Comparison of ENCODE assay signal across 14 cellular contexts in the genomic region with DNA sequence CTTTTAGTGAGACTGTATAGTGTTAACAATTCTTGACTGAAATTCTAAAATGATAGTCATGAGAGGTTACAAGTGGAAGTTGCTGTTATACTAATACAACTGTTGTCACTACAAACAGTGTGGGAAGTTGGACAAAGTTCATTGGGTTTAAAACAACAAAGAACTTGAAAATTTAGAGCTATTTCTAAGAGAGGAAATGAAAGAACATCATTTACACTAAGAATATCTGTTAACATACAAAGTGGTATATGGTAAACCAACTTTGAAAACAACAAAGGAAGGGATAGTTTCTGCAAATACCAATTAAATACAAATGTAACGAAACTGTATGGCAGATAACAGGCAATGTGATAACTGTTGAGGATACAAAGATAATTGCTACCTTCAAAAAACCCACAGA. TPM values are rescaled to one million over a fixed set of nuclear protein-coding genes. Genes with fewer than 3 reads are reported as not detected.
DNase-seq lines count a peak whose midpoint lies in the region; ATAC-seq and TF ChIP-seq lines count a peak whose summit lies in the region.
"Had no signal": no experiment of that assay in that cellular context is flagged by ENCODE, and none has a peak within 500 bp of the region (broad histone marks: within the 10 kb centered on the region; RNA-seq: fewer than 3 reads in every experiment).

No MANE protein-coding gene starts in this region.

- H3K4me3 ChIP-seq in neutrophil (ENCODE audit: low read depth in 1 of 2, low read length in 1 of 2), result no peak overlapping the region
- no peak overlapping the region for H3K4me3 ChIP-seq in naive thymus-derived CD4-positive, alpha-beta T cell (ENCODE audit: low read length)
- H3K4me3 ChIP-seq: left ventricle myocardium inferior, psoas muscle had no signal

- H3K4me1 ChIP-seq in neutrophil (ENCODE audit: control insufficient read depth in 1 of 2, insufficient read depth in 1 of 2, low read depth in 1 of 2, low read length in 1 of 2), result peaks cover 29 to 48% of the 10 kb centered on the region in 2 experiments
- peaks cover 12 to 17% of the 10 kb centered on the region in 2 donors for H3K4me1 ChIP-seq in naive thymus-derived CD4-positive, alpha-beta T cell (ENCODE audit: control insufficient read depth in 2 of 2, insufficient read depth in 2 of 2, low read length in 2 of 2)

- H3K36me3 ChIP-seq in neutrophil, result peaks cover 4% of the 10 kb centered on the region
- H3K36me3 ChIP-seq in naive thymus-derived CD4-positive, alpha-beta T cell (ENCODE audit: control insufficient read depth in 2 of 3, insufficient read depth in 3 of 3, low read length in 3 of 3), result no peaks in the 10 kb centered on the region

- H3K27ac Mint-ChIP-seq in naive thymus-derived CD4-positive, alpha-beta T cell, result no peak overlapping the region
- H3K27ac Mint-ChIP-seq: activated naive CD4-positive, alpha-beta T cell treated with anti-CD3 and anti-CD28 coated beads for 36 hours had no signal

- no peak for DNase-seq in naive thymus-derived CD4-positive, alpha-beta T cell
- DNase-seq in NCI-H69 (lab: John Stamatoyannopoulos, UW), result no peak
- DNase-seq in GM03348 (ENCODE audit: low spot score), result no peak
- no peak for DNase-seq in HuH-7 (ENCODE audit: low spot score)
- DNase-seq: activated CD4-positive, alpha-beta T cell treated with anti-CD3 and anti-CD28 coated beads for 1 hour; activated naive CD4-positive, alpha-beta T cell treated with anti-CD3 and anti-CD28 coated beads for 36 hours; left ventricle myocardium inferior; NCI-H226; psoas muscle had no signal

- peak overlapping the region; percentile 66 for H3K27ac ChIP-seq in neutrophil
- H3K27ac ChIP-seq in naive thymus-derived CD4-positive, alpha-beta T cell (ENCODE audit: low read depth, low read length), result no peak overlapping the region
- H3K27ac ChIP-seq: KMS-11, left ventricle myocardium inferior, psoas muscle had no signal

- peak; percentile 41 for ATAC-seq in GM18870 (IDR thresholded peaks at IDR 0.05; ENCODE audit: unreplicated experiment)
- peak; percentile 66 for ATAC-seq in GM21717 (IDR thresholded peaks at IDR 0.05; ENCODE audit: unreplicated experiment)
- peak; percentile 51 for ATAC-seq in HG03342 (IDR thresholded peaks at IDR 0.05; ENCODE audit: unreplicated experiment)
- no peak for ATAC-seq in naive thymus-derived CD4-positive, alpha-beta T cell
- ATAC-seq: psoas muscle had no signal

- no peak for TF ChIP-seq CTCF in neutrophil (IDR thresholded peaks at IDR 0.05)

- H3K4me1 Mint-ChIP-seq in naive thymus-derived CD4-positive, alpha-beta T cell, result peaks cover 47 to 91% (median 86%) of the 10 kb centered on the region in 7 donors

- intact Hi-C loops in naive thymus-derived CD4-positive, alpha-beta T cell (cut with micrococcal nuclease), result no loop called here

- peaks cover 0 to 38% (median 31%) of the 10 kb centered on the region in 5 donors for H3K36me3 Mint-ChIP-seq in naive thymus-derived CD4-positive, alpha-beta T cell

- CTCF ChIA-PET in naive thymus-derived CD4-positive, alpha-beta T cell (lab: Charles Lee), result no interaction called here

- H3K9me3 ChIP-seq in neutrophil, result no peaks in the 10 kb centered on the region
- no peaks in the 10 kb centered on the region for H3K9me3 ChIP-seq in naive thymus-derived CD4-positive, alpha-beta T cell (ENCODE audit: control insufficient read depth in 2 of 3, low read length in 3 of 3)
- H3K9me3 ChIP-seq: left ventricle myocardium inferior, psoas muscle had no signal

- peak overlapping the region in 5 of 10 donors; percentile 10 to 65 (median 44) for H3K4me3 Mint-ChIP-seq in naive thymus-derived CD4-positive, alpha-beta T cell
- H3K4me3 Mint-ChIP-seq: activated naive CD4-positive, alpha-beta T cell treated with anti-CD3 and anti-CD28 coated beads for 36 hours had no signal

- no peaks in the 10 kb centered on the region for H3K27me3 ChIP-seq in neutrophil
- no peaks in the 10 kb centered on the region for H3K27me3 ChIP-seq in naive thymus-derived CD4-positive, alpha-beta T cell (ENCODE audit: control insufficient read depth in 2 of 2, insufficient read depth in 2 of 2, low read length in 2 of 2)

- no peaks in the 10 kb centered on the region for H3K9me3 Mint-ChIP-seq in naive thymus-derived CD4-positive, alpha-beta T cell
- H3K9me3 Mint-ChIP-seq: activated naive CD4-positive, alpha-beta T cell treated with anti-CD3 and anti-CD28 coated beads for 36 hours had no signal

- POLR2A ChIA-PET in naive thymus-derived CD4-positive, alpha-beta T cell (lab: Charles Lee), result interaction anchor here (0.8 kb wide), 1 partner anchor 10 kb away, joined by 3 read pairs; no protein-coding TSS in a partner anchor

- no peaks in the 10 kb centered on the region for H3K27me3 Mint-ChIP-seq in naive thymus-derived CD4-positive, alpha-beta T cell

RNA-seq across cellular contexts. Expression of a gene that starts 11.6 kb away (rescaled TPM):
- total RNA-seq in naive thymus-derived CD4-positive, alpha-beta T cell, result 100 to 1,000 TPM in 2 of 5 experiments, 10 to 100 TPM in 3; 69.7 to 117 (median 80.7) TPM
- 10 to 100 TPM; 49.9 to 82.9 TPM for polyA plus RNA-seq in naive thymus-derived CD4-positive, alpha-beta T cell
